Comparison of ENCODE assay signal across 1 cellular context in genomic region chr1:184789899-184790298, GRCh38.
TF ChIP-seq lines count a peak whose summit lies in the region.

No MANE protein-coding gene starts in this region.

TF ChIP-seq in IMR-90, 13 proteins besides CTCF, POLR2A, EP300 and RAD21:
- TF ChIP-seq ELK1 (IDR thresholded peaks at IDR 0.05; ENCODE audit: borderline replicate concordance, low read depth, low read length), result no peak
- TF ChIP-seq RFX5 (IDR thresholded peaks at IDR 0.05; ENCODE audit: low read depth, low read length), result no peak
- no peak for TF ChIP-seq CHD1 (IDR thresholded peaks at IDR 0.05; ENCODE audit: low read depth, low read length)
- no peak for TF ChIP-seq BHLHE40 (IDR thresholded peaks at IDR 0.05; ENCODE audit: low read depth, low read length)
- no peak for TF ChIP-seq FOS (IDR thresholded peaks at IDR 0.05; ENCODE audit: low read depth, low read length)
- TF ChIP-seq NFE2L2 (IDR thresholded peaks at IDR 0.05; ENCODE audit: low read depth, low read length), result no peak
- TF ChIP-seq USF2 (IDR thresholded peaks at IDR 0.05; ENCODE audit: low read depth, low read length), result no peak
- no peak for TF ChIP-seq MAFK (IDR thresholded peaks at IDR 0.05; ENCODE audit: low read depth, low read length)
- no peak for TF ChIP-seq MXI1 (IDR thresholded peaks at IDR 0.05; ENCODE audit: borderline replicate concordance, low read depth, low read length)
- TF ChIP-seq MAZ (IDR thresholded peaks at IDR 0.05; ENCODE audit: borderline replicate concordance, low read depth, low read length), result no peak
- no peak for TF ChIP-seq RCOR1 (IDR thresholded peaks at IDR 0.05; ENCODE audit: insufficient replicate concordance, low read length)
- TF ChIP-seq SMC3 (IDR thresholded peaks at IDR 0.05; ENCODE audit: low read depth, low read length), result no peak
- TF ChIP-seq CEBPB (IDR thresholded peaks at IDR 0.05; ENCODE audit: low read depth, low read length), result no peak
TF ChIP-seq in IMR-90: peak in this region for 0.
